ENCODE assay signal across 1 cellular context in genomic region chr6:36131517-36132220, GRCh38.
TF ChIP-seq lines count a peak whose summit lies in the region.

No MANE protein-coding gene starts in this region.

TF ChIP-seq in HepG2, 621 proteins besides CTCF, POLR2A, EP300 and RAD21 (continued from another document):
- peak; percentile 75 for TF ChIP-seq SAP130 (CRISPR knock-in tag; IDR thresholded peaks at IDR 0.05; ENCODE audit: low read depth)
- TF ChIP-seq ZBTB10 (CRISPR knock-in tag; IDR thresholded peaks at IDR 0.05; ENCODE audit: borderline replicate concordance) = peak; percentile 65; the same call in 1 of the 2 replicates
- peak; percentile 80; the same call in 1 of the 2 replicates for TF ChIP-seq HOXA5 (CRISPR knock-in tag; IDR thresholded peaks at IDR 0.05)
- TF ChIP-seq ASH2L (IDR thresholded peaks at IDR 0.05; ENCODE audit: insufficient read length, low read depth, low read length) = peak; percentile 56
- no peak for TF ChIP-seq ZNF253 (CRISPR knock-in tag; IDR thresholded peaks at IDR 0.05; ENCODE audit: borderline replicate concordance)
- TF ChIP-seq ZNF850 (CRISPR knock-in tag; conservative IDR thresholded peaks at IDR 0.05) = no peak
- TF ChIP-seq AKAP8 (CRISPR knock-in tag; IDR thresholded peaks at IDR 0.05) = 0 out of 2 replicates have a peak, but pooled peaks have one; percentile 0
- TF ChIP-seq SIX4 (CRISPR knock-in tag; IDR thresholded peaks at IDR 0.05) = peak; percentile 9; the same call in 1 of the 2 replicates
- TF ChIP-seq ELF3 (CRISPR knock-in tag; IDR thresholded peaks at IDR 0.05) = peak; percentile 65; the same call in 1 of the 2 replicates
- TF ChIP-seq TRAFD1 (CRISPR knock-in tag; IDR thresholded peaks at IDR 0.05; ENCODE audit: borderline replicate concordance) = 0 out of 2 replicates have a peak, but pooled peaks have one; percentile 12
- TF ChIP-seq ZBTB34 (CRISPR knock-in tag; IDR thresholded peaks at IDR 0.05) = peak; percentile 80; the same call in 1 of the 2 replicates
- TF ChIP-seq ZFP41 (CRISPR knock-in tag; IDR thresholded peaks at IDR 0.05; ENCODE audit: borderline replicate concordance) = no peak
- 0 out of 2 replicates have a peak, but pooled peaks have one; percentile 8 for TF ChIP-seq GMEB1 (CRISPR knock-in tag; IDR thresholded peaks at IDR 0.05; ENCODE audit: borderline replicate concordance)
- no peak for TF ChIP-seq NFYB (CRISPR knock-in tag; IDR thresholded peaks at IDR 0.05)
- TF ChIP-seq ZFP37 (CRISPR knock-in tag; IDR thresholded peaks at IDR 0.05; ENCODE audit: borderline replicate concordance) = peak; percentile 48; the same call in 1 of the 2 replicates
- no peak for TF ChIP-seq SMARCE1 (IDR thresholded peaks at IDR 0.05; ENCODE audit: borderline replicate concordance)
- TF ChIP-seq ZNF597 (CRISPR knock-in tag; IDR thresholded peaks at IDR 0.05) = no peak
- no peak for TF ChIP-seq IKZF5 (CRISPR knock-in tag; IDR thresholded peaks at IDR 0.05)
- TF ChIP-seq BCL6 (CRISPR knock-in tag; IDR thresholded peaks at IDR 0.05) = peak; percentile 97
- peak; percentile 22; the same call in 1 of the 2 replicates for TF ChIP-seq ZNF646 (CRISPR knock-in tag; IDR thresholded peaks at IDR 0.05)
- no peak for TF ChIP-seq ZNF138 (CRISPR knock-in tag; IDR thresholded peaks at IDR 0.05; ENCODE audit: low read depth)
- no peak; the same call in 1 of the 2 replicates for TF ChIP-seq KDM2A (CRISPR knock-in tag; IDR thresholded peaks at IDR 0.05; ENCODE audit: borderline replicate concordance, low read depth)
- TF ChIP-seq RCOR2 (CRISPR knock-in tag; IDR thresholded peaks at IDR 0.05) = no peak
- peak; percentile 76; the same call in 1 of the 2 replicates for TF ChIP-seq ZNF788 (CRISPR knock-in tag; IDR thresholded peaks at IDR 0.05; ENCODE audit: borderline replicate concordance)
- no peak for TF ChIP-seq ZNF20 (CRISPR knock-in tag; IDR thresholded peaks at IDR 0.05)
- TF ChIP-seq SNAPC2 (CRISPR knock-in tag; IDR thresholded peaks at IDR 0.05) = peak; percentile 15; the same call in 1 of the 2 replicates
- TF ChIP-seq ZFP90 (CRISPR knock-in tag; IDR thresholded peaks at IDR 0.05; ENCODE audit: borderline replicate concordance) = peak; percentile 47; the same call in 1 of the 2 replicates
- TF ChIP-seq RARG (CRISPR knock-in tag; IDR thresholded peaks at IDR 0.05; ENCODE audit: low read depth) = no peak
- no peak for TF ChIP-seq ZNF556 (CRISPR knock-in tag; IDR thresholded peaks at IDR 0.05; ENCODE audit: borderline replicate concordance)
- TF ChIP-seq ZBTB7A (CRISPR knock-in tag; IDR thresholded peaks at IDR 0.05) = no peak
- 0 out of 2 replicates have a peak, but pooled peaks have one; percentile 33 for TF ChIP-seq SIN3A (IDR thresholded peaks at IDR 0.05; ENCODE audit: borderline replicate concordance, low read depth, low read length)
- peak; percentile 0; the same call in 1 of the 2 replicates for TF ChIP-seq BRD4 (CRISPR knock-in tag; IDR thresholded peaks at IDR 0.05)
- 0 out of 2 replicates have a peak, but pooled peaks have one; percentile 58 for TF ChIP-seq ZNF274 (CRISPR knock-in tag; IDR thresholded peaks at IDR 0.05)
- TF ChIP-seq ZNF614 (CRISPR knock-in tag; IDR thresholded peaks at IDR 0.05; ENCODE audit: borderline replicate concordance) = no peak
